ENCODE assay signal across 8 cellular contexts in genomic region chr17:79400989-79401703, GRCh38.
DNase-seq lines count a peak whose midpoint lies in the region; ATAC-seq and TF ChIP-seq lines count a peak whose summit lies in the region.

No MANE protein-coding gene starts in this region.

- TF ChIP-seq CTCF in OCI-LY1 (IDR thresholded peaks at IDR 0.05; ENCODE audit: low read length): peak; percentile 79

- H3K36me3 ChIP-seq in OCI-LY1 (ENCODE audit: insufficient read depth, low read length): no peaks in the 10 kb centered on the region
- no peaks in the 10 kb centered on the region for H3K36me3 ChIP-seq in muscle layer of duodenum (ENCODE audit: control insufficient read depth in 1 of 2, insufficient read depth in 2 of 2, low read length in 2 of 2)

- no peaks in the 10 kb centered on the region for H3K4me1 ChIP-seq in OCI-LY1 (ENCODE audit: insufficient read depth, low read length, severe bottlenecking)
- H3K4me1 ChIP-seq in muscle layer of duodenum (ENCODE audit: control insufficient read depth in 1 of 2, insufficient read depth in 2 of 2, low read length in 2 of 2): no peaks in the 10 kb centered on the region

- H2AFZ ChIP-seq in OCI-LY1 (ENCODE audit: low read length): no peak overlapping the region

- ATAC-seq in esophagus mucosa (peak; percentile 84), GM19463 (IDR thresholded peaks at IDR 0.05; ENCODE audit: unreplicated experiment) (no peak)

- no peaks in the 10 kb centered on the region for H3K79me2 ChIP-seq in OCI-LY1 (ENCODE audit: insufficient read depth, low read length)

- H4K20me1 ChIP-seq in OCI-LY1 (ENCODE audit: insufficient read depth, low read length): no peaks in the 10 kb centered on the region

- H3K4me2 ChIP-seq in OCI-LY1 (ENCODE audit: low read length): no peak overlapping the region

- no peaks in the 10 kb centered on the region for H3F3A ChIP-seq in OCI-LY1 (ENCODE audit: insufficient read depth, low read length)

- H3K9me3 ChIP-seq in OCI-LY1 (ENCODE audit: low read length) (no peaks in the 10 kb centered on the region), muscle layer of duodenum (ENCODE audit: control insufficient read depth in 1 of 2, low read length in 2 of 2) (peaks cover 0 to 4% of the 10 kb centered on the region in 2 donors)

- DNase-seq in Caki2 (ENCODE audit: low read depth) (peak; percentile 52), HS-5 (ENCODE audit: low read depth) (peak; percentile 23), activated T-cell treated with anti-CD3 and anti-CD28 coated beads for 4 hours (peak; percentile 66)
- peak; percentile 27 to 50 for DNase-seq in stimulated activated CD8-positive, alpha-beta memory T cell treated with anti-CD3 and anti-CD28 coated beads, Interleukin-7, amount 100 ng/mL, for 4 hours (ENCODE audit: low read depth in 2 of 2)

- no peaks in the 10 kb centered on the region for H3K9me2 ChIP-seq in OCI-LY1 (ENCODE audit: low read depth, low read length)

- in situ Hi-C loops in Caki2 (cut with HindIII; ENCODE audit: low pct_unique_long_range_greater_than_20kb, low sequenced_read_pairs): no loop called here

- H3K27ac ChIP-seq in OCI-LY1 (ENCODE audit: low read depth, low read length, poor library complexity, severe bottlenecking) (no peak overlapping the region), muscle layer of duodenum (ENCODE audit: low read length) (no peak overlapping the region)

- no peak overlapping the region for H3K4me3 ChIP-seq in OCI-LY1 (ENCODE audit: low read depth, low read length, poor library complexity, severe bottlenecking)
- H3K4me3 ChIP-seq in muscle layer of duodenum (ENCODE audit: low read depth in 1 of 2, low read length in 2 of 2): peak overlapping the region; percentile 26 to 42

- no peak overlapping the region for H3K9ac ChIP-seq in OCI-LY1 (ENCODE audit: low read length)

- H3K27me3 ChIP-seq in OCI-LY1 (ENCODE audit: insufficient read depth, low read length): no peaks in the 10 kb centered on the region; the same call in 1 of the 2 replicates
- H3K27me3 ChIP-seq in muscle layer of duodenum (ENCODE audit: low read depth, low read length): peaks cover 14% of the 10 kb centered on the region
